ENCODE assay signal across 14 cellular contexts in the genomic region with DNA sequence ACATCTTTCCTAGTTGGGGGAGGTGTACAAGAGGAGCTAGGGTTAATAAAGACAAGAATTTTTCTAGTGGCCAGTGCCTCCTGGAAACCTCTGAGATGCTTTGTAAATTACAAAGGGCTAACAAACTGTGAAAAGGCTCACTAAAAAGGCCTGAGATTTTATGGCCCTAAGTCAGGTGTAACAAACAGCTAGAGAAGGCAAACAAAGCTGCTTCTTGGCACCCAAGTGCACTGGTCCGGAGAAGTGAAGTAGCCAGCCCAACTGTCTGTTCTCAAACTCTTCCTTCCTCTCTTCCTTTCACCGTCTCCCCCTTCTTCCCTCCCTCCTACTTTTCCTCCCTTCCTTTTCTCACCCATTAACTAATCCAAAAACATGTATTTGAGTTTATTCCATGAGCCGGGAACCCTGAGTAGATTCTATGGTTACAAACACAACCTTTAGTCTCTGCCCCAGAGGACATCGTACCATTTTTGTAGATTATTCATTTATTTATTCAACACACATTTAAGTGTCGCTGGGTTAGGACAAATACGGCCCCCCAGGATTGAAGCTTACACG.
DNase-seq lines count a peak whose midpoint lies in the region; ATAC-seq and TF ChIP-seq lines count a peak whose summit lies in the region.
"Had no signal": no experiment of that assay in that cellular context is flagged by ENCODE, and none has a peak within 500 bp of the region (broad histone marks: within the 10 kb centered on the region; RNA-seq: fewer than 3 reads in every experiment).

No MANE protein-coding gene starts in this region.

- ATAC-seq in lung (ENCODE audit: insufficient read depth, low FRiP score) (no peak), HG03457 (IDR thresholded peaks at IDR 0.05; ENCODE audit: unreplicated experiment) (no peak)
- ATAC-seq: esophagus mucosa had no signal

- no peak overlapping the region for H3K14ac ChIP-seq in trophoblast cell (ENCODE audit: low read length)

- H3K4me3 ChIP-seq in SJCRH30 (peak overlapping the region; percentile 45), dorsolateral prefrontal cortex (peak overlapping the region in 1 of 59 donors; percentile 6), lung (no peak overlapping the region), stomach (peak overlapping the region in 1 of 4 donors; percentile 1), trophoblast cell (ENCODE audit: low read depth, low read length) (no peak overlapping the region)
- H3K4me3 ChIP-seq: suprapubic skin had no signal

- H2BK12ac ChIP-seq in trophoblast cell (ENCODE audit: low read length) = no peak overlapping the region

- H3K9me3 ChIP-seq in SJCRH30 (replicated peaks) = no peaks in the 10 kb centered on the region
- H3K9me3 ChIP-seq in lung (ENCODE audit: control insufficient read depth in 2 of 2, insufficient read depth in 1 of 2, low read length in 1 of 2) = no peaks in the 10 kb centered on the region
- no peaks in the 10 kb centered on the region for H3K9me3 ChIP-seq in stomach
- H3K9me3 ChIP-seq in trophoblast cell (ENCODE audit: insufficient read depth, low read depth, low read length) = peaks cover 3% of the 10 kb centered on the region
- H3K9me3 ChIP-seq: suprapubic skin had no signal

- WGBS in lung, 2 donors = 51 to 55% methylated on average over 7 of the region's 7 CpGs
- 24 to 33% (median 25%) methylated on average over 7 of the region's 7 CpGs for WGBS in stomach, 5 donors
- WGBS in trophoblast cell (ENCODE audit: extremely low coverage, insufficient coverage, insufficient read length) = 100% methylated on average over 1 of the region's 7 CpGs

- DNase-seq in SJCRH30 (no peak), dorsolateral prefrontal cortex (no peak), lung (ENCODE audit: low spot score) (no peak), stomach (no peak), NCI-H1694 (lab: John Stamatoyannopoulos, UW) (no peak), amygdala (lab: John Stamatoyannopoulos, UW) (no peak), trophoblast cell (no peak)
- DNase-seq: activated CD4-positive, alpha-beta T cell treated with anti-CD3 and anti-CD28 coated beads, Interleukin-2, amount 50 U/mL, for 1 hour; activated naive CD8-positive, alpha-beta T cell treated with anti-CD3 and anti-CD28 coated beads, Interleukin-2, amount 10 ng/mL, durations not matched to agents 7 days and 5 days; activated T-cell treated with anti-CD3 and anti-CD28 coated beads, Interleukin-2, amount 50 U/mL, for 24 hours; cortex of kidney had no signal

- TF ChIP-seq EP300 in stomach (IDR thresholded peaks at IDR 0.05) = no peak

- no peak overlapping the region for H4K12ac ChIP-seq in trophoblast cell (ENCODE audit: low read depth, low read length)

- no peak overlapping the region for H2AFZ ChIP-seq in trophoblast cell (ENCODE audit: insufficient read depth, low read length, poor library complexity)

- no peak overlapping the region for H3K4ac ChIP-seq in trophoblast cell (ENCODE audit: low read depth, low read length)

- intact Hi-C loops in dorsolateral prefrontal cortex (cut with DNase I) (no loop called here), stomach (cut with DNase I; ENCODE audit: low total_unique reads) (no loop called here)

- TF ChIP-seq CTCF in dorsolateral prefrontal cortex (IDR thresholded peaks at IDR 0.05 in 54 of 56, conservative IDR thresholded peaks at IDR 0.05 in 2 of 56; ENCODE audit: low read depth in 1 of 56, partially characterized antibody in 56 of 56) (no peak), lung (IDR thresholded peaks at IDR 0.05; ENCODE audit: control extremely low read depth, extremely low read depth) (no peak), stomach (IDR thresholded peaks at IDR 0.05) (no peak)

- no peak overlapping the region for H4K8ac ChIP-seq in trophoblast cell (ENCODE audit: low read depth, low read length)

- no peaks in the 10 kb centered on the region for H3K79me2 ChIP-seq in trophoblast cell (ENCODE audit: control insufficient read depth, insufficient read depth, low read length, poor library complexity)

- H3K4me1 ChIP-seq in SJCRH30 = peaks cover 16% of the 10 kb centered on the region
- H3K4me1 ChIP-seq in lung (ENCODE audit: control insufficient read depth in 2 of 2, insufficient read depth in 2 of 2, low read length in 2 of 2) = peaks cover 2 to 12% of the 10 kb centered on the region in 2 donors
- peaks cover 11 to 24% (median 19%) of the 10 kb centered on the region in 4 donors for H3K4me1 ChIP-seq in stomach
- H3K4me1 ChIP-seq in trophoblast cell (ENCODE audit: control insufficient read depth in 1 of 2, insufficient read depth in 2 of 2, low read length in 2 of 2) = no peaks in the 10 kb centered on the region

- no peak overlapping the region for H2BK120ac ChIP-seq in trophoblast cell (ENCODE audit: insufficient read depth, low read length, poor library complexity)

- H3K9ac ChIP-seq in trophoblast cell (ENCODE audit: low read length) = no peak overlapping the region

- H3K4me2 ChIP-seq in trophoblast cell (ENCODE audit: low read length) = no peak overlapping the region

- H3K27me3 ChIP-seq in SJCRH30 = no peaks in the 10 kb centered on the region
- no peaks in the 10 kb centered on the region for H3K27me3 ChIP-seq in dorsolateral prefrontal cortex
- H3K27me3 ChIP-seq in lung (ENCODE audit: control insufficient read depth, insufficient read depth) = no peaks in the 10 kb centered on the region
- H3K27me3 ChIP-seq in stomach = no peaks in the 10 kb centered on the region
- no peaks in the 10 kb centered on the region for H3K27me3 ChIP-seq in trophoblast cell (ENCODE audit: insufficient read depth, low read length)

- H3K36me3 ChIP-seq in SJCRH30 (no peaks in the 10 kb centered on the region), lung (ENCODE audit: control insufficient read depth in 2 of 2, insufficient read depth in 2 of 2, low read length in 2 of 2) (no peaks in the 10 kb centered on the region), stomach (no peaks in the 10 kb centered on the region), trophoblast cell (ENCODE audit: control insufficient read depth in 1 of 2, insufficient read depth in 2 of 2, low read length in 2 of 2) (no peaks in the 10 kb centered on the region)
- H3K36me3 ChIP-seq: suprapubic skin had no signal

- TF ChIP-seq POLR2A in stomach (IDR thresholded peaks at IDR 0.05) = no peak

- H3K27ac ChIP-seq in SJCRH30 (peak overlapping the region; percentile 70), dorsolateral prefrontal cortex (peak overlapping the region in 30 of 59 donors; percentile 3 to 73 (median 46)), lung (ENCODE audit: low read depth in 1 of 2, low read length in 1 of 2) (peak overlapping the region; percentile 71 to 92), stomach (peak overlapping the region in 4 of 5 donors; percentile 32 to 55 (median 42)), trophoblast cell (ENCODE audit: low read depth, low read length) (no peak overlapping the region)
- H3K27ac ChIP-seq: suprapubic skin had no signal

- no peak overlapping the region for H4K91ac ChIP-seq in trophoblast cell (ENCODE audit: low read depth, low read length)

- H3K23ac ChIP-seq in trophoblast cell (ENCODE audit: low read length) = no peak overlapping the region

- H3K79me1 ChIP-seq in trophoblast cell (ENCODE audit: low read length) = no peaks in the 10 kb centered on the region

- H2BK5ac ChIP-seq in trophoblast cell (ENCODE audit: low read depth, low read length, poor library complexity) = no peak overlapping the region

- H3K18ac ChIP-seq in trophoblast cell (ENCODE audit: low read length) = no peak overlapping the region

- H2AK5ac ChIP-seq in trophoblast cell (ENCODE audit: low read length) = no peak overlapping the region
